ENCODE assay signal across 15 cellular contexts in the genomic region with DNA sequence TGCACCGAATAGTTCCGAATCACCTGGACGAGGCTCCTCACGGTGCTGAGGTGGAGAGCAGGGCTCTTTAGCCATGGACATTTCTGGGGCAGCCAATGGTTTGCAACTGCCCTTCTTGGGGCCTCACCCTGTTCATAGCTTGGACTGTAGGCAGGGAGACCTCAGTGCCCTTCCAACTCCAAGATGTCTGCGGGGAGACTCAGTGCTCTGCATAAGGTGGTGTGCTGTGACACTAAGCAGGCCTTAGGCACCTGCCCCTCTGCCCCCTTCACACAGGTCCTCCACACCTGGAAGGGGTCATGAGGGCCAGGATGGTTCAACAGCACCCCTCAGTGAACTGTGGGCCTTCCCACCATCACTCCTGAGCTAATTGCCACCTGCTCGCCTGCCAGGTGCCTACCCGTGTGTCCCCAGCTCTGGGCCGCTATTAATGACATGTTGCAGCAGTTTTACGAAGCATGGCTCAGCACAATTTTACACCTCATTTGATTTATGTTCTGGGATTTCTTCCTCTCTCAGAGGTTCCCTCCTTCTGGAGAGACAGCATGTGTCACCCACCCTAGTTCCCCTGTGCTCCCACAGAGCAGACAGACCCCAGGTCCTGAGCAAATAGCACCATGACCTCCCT.
DNase-seq lines count a peak whose midpoint lies in the region; ATAC-seq and TF ChIP-seq lines count a peak whose summit lies in the region.
"Had no signal": no experiment of that assay in that cellular context is flagged by ENCODE, and none has a peak within 500 bp of the region (broad histone marks: within the 10 kb centered on the region; RNA-seq: fewer than 3 reads in every experiment).

No MANE protein-coding gene starts in this region.

- no peaks in the 10 kb centered on the region for H3K9me3 ChIP-seq in Panc1 (ENCODE audit: control insufficient read depth, insufficient read depth, low read depth, low read length)
- H3K9me3 ChIP-seq in HAP-1: 0 out of 2 replicates have a peak, but pooled peaks cover 6% of the 10 kb centered on the region
- H3K9me3 ChIP-seq: Caco-2 had no signal

- DNase-seq in NCI-H1417 (lab: John Stamatoyannopoulos, UW): peak in 2 of 3 experiments; percentile 31 to 63
- DNase-seq in NCI-H1417 treated with DMSO at 0.1 percent for 48 hours (lab: John Stamatoyannopoulos, UW): no peak
- no peak for DNase-seq in Panc1 (ENCODE audit: low read depth, low spot score)
- DNase-seq in left kidney (ENCODE audit: low read depth, low spot score): peak; percentile 58
- DNase-seq in EL: no peak
- no peak for DNase-seq in HAP-1 (ENCODE audit: low spot score in 2 of 2)
- DNase-seq in activated naive CD4-positive, alpha-beta T cell treated with Interleukin-2 at 50 U/mL for 16 hours: no peak
- DNase-seq: Caco-2; CD8-positive, alpha-beta memory T cell; DND-41; GF-D8; GOT3; HCEC 1CT had no signal

- no peak overlapping the region for H3K4me3 ChIP-seq in Panc1 (ENCODE audit: low read depth in 2 of 2, low read length in 2 of 2)
- H3K4me3 ChIP-seq in HAP-1: no peak overlapping the region

- H3K4me1 ChIP-seq in Panc1 (ENCODE audit: control insufficient read depth, insufficient read depth, low read length) (peaks cover 5% of the 10 kb centered on the region), HAP-1 (no peaks in the 10 kb centered on the region)
- H3K4me1 ChIP-seq: Caco-2 had no signal

- no TSS peak for BruUV-seq in Panc1 (replicated peaks; lab: Mats Ljungman, UMichigan)

- no peak for TF ChIP-seq CTCF in Panc1 (IDR thresholded peaks at IDR 0.05)

- ATAC-seq in Panc1: no peak
- ATAC-seq: HepG2 had no signal

- POLR2A ChIA-PET in Panc1 (lab: Charles Lee): no interaction called here

- CTCF ChIA-PET in Panc1 (lab: Charles Lee): no interaction called here

- in situ Hi-C loops in Panc1 (cut with HindIII; ENCODE audit: low pct_unique_long_range_greater_than_20kb, low sequenced_read_pairs): no loop called here
- in situ Hi-C loops in HAP-1 (cut with MboI; ENCODE audit: low sequenced_read_pairs): no loop called here

- no peaks in the 10 kb centered on the region for H3K36me3 ChIP-seq in Panc1 (ENCODE audit: control insufficient read depth, insufficient read depth, low read length)
- no peaks in the 10 kb centered on the region for H3K36me3 ChIP-seq in HAP-1 (replicated peaks)

- H3K27me3 ChIP-seq in Panc1 (ENCODE audit: control insufficient read depth, insufficient read depth, low read length): no peaks in the 10 kb centered on the region
- H3K27me3 ChIP-seq in HAP-1 (ENCODE audit: low read depth): no peaks in the 10 kb centered on the region; the same call in 1 of the 2 replicates

- intact Hi-C loops in Panc1 (cut with micrococcal nuclease; ENCODE audit: unreplicated experiment): no loop called here

- H3K27ac ChIP-seq in Panc1 (ENCODE audit: low read length): peak overlapping the region; percentile 12; the same call in 1 of the 2 replicates
- H3K27ac ChIP-seq: 22Rv1 had no signal

Comparison
In these comparisons a context has a peak if more than half of its experiments do, and no peak if none do; other contexts are left out.
1. DNase-seq: peak in NCI-H1417 (2 of 3) and left kidney (single experiment); none in NCI-H1417 treated with DMSO at 0.1 percent for 48 hours (single experiment), Panc1 (single experiment), EL (single experiment), HAP-1 (0 of 2) and activated naive CD4-positive, alpha-beta T cell treated with Interleukin-2 at 50 U/mL for 16 hours (single experiment).